In genomic region chr20:4519530-4519929, GRCh38 we compare ENCODE assay signal across 9 cellular contexts.
DNase-seq lines count a peak whose midpoint lies in the region; ATAC-seq and TF ChIP-seq lines count a peak whose summit lies in the region.
"Had no signal": no experiment of that assay in that cellular context is flagged by ENCODE, and none has a peak within 500 bp of the region (broad histone marks: within the 10 kb centered on the region; RNA-seq: fewer than 3 reads in every experiment).

No MANE protein-coding gene starts in this region.

- ATAC-seq in upper lobe of right lung (peak; percentile 78), GM18909 (IDR thresholded peaks at IDR 0.05; ENCODE audit: poor library complexity, unreplicated experiment) (no peak)

- peaks cover 8% of the 10 kb centered on the region for H3K27me3 ChIP-seq in upper lobe of right lung

- no peaks in the 10 kb centered on the region for H3K9me3 ChIP-seq in upper lobe of right lung

- TF ChIP-seq CTCF in foreskin fibroblast (IDR thresholded peaks at IDR 0.05; ENCODE audit: low read depth, low read length) (peak; percentile 37), upper lobe of right lung (IDR thresholded peaks at IDR 0.05) (peak; percentile 46)

- no peak overlapping the region for H3K4me3 ChIP-seq in foreskin fibroblast (ENCODE audit: low read depth in 1 of 2, low read length in 2 of 2)
- H3K4me3 ChIP-seq in upper lobe of right lung = no peak overlapping the region

- DNase-seq in stimulated activated CD4-positive, alpha-beta T cell treated with anti-CD3 and anti-CD28 coated beads, Interleukin-15, amount 100 ng/mL, for 24 hours = peak; percentile 39
- DNase-seq in stimulated activated CD4-positive, alpha-beta T cell treated with anti-CD3 and anti-CD28 coated beads, Interleukin-12 subunit alpha, Interleukin-12 subunit beta, amount 100 ng/mL, for 4 hours = no peak
- DNase-seq in RPMI7951 (ENCODE audit: low read depth) = peak; percentile 66
- no peak for DNase-seq in foreskin fibroblast
- no peak for DNase-seq in upper lobe of right lung
- DNase-seq in kidney glomerular epithelial cell (lab: John Stamatoyannopoulos, UW) = no peak
- no peak for DNase-seq in occipital lobe (lab: John Stamatoyannopoulos, UW)
- DNase-seq: activated T-cell treated with anti-CD3 and anti-CD28 coated beads, Interleukin-2, amount 50 U/mL, for 24 hours had no signal

- no peaks in the 10 kb centered on the region for H3K4me1 ChIP-seq in upper lobe of right lung

- no peaks in the 10 kb centered on the region for H3K36me3 ChIP-seq in upper lobe of right lung

- intact Hi-C loops in upper lobe of right lung (cut with DNase I) = no loop called here

- H3K27ac ChIP-seq in upper lobe of right lung = no peak overlapping the region

Comparison
In these comparisons a context has a peak if more than half of its experiments do, and no peak if none do; other contexts are left out.
1. DNase-seq: peak in stimulated activated CD4-positive, alpha-beta T cell treated with anti-CD3 and anti-CD28 coated beads, Interleukin-15, amount 100 ng/mL, for 24 hours (single experiment) and RPMI7951 (single experiment); none in stimulated activated CD4-positive, alpha-beta T cell treated with anti-CD3 and anti-CD28 coated beads, Interleukin-12 subunit alpha, Interleukin-12 subunit beta, amount 100 ng/mL, for 4 hours (single experiment), foreskin fibroblast (0 of 2), upper lobe of right lung (single experiment), kidney glomerular epithelial cell (single experiment) and occipital lobe (single experiment).